ENCODE assay signal across 11 cellular contexts in the genomic region with DNA sequence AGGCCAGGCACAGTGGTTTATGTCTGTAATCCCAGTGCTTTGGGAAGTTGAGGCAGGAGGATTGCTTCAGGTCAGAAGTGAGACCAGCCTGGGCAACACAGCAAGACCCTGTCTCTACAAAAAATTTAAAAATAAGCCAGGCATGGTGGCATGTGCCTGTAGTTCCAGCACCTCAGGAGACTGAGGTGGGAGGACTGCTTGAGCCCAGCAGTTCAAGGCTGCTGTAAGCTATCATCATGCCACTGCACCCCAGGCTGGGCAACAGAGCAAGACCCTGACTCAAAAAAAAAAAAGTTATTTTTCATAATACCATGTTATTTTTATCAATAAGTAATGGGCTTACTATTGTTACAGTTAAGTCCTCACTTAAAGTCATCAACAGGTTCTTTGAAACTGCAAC.
"Had no signal": no experiment of that assay in that cellular context is flagged by ENCODE, and none has a peak within 500 bp of the region (broad histone marks: within the 10 kb centered on the region; RNA-seq: fewer than 3 reads in every experiment).

No MANE protein-coding gene starts in this region.

- H3K4me1 ChIP-seq: HAP-1 had no signal

- H2AFZ ChIP-seq: GM23248, GM23338 had no signal

- H3K27ac Mint-ChIP-seq: GM23338, HFFc6 had no signal

- H3K9me3 ChIP-seq: HAP-1 had no signal

- H3K9ac ChIP-seq: GM23248 had no signal

- H3K4me2 ChIP-seq: GM23338 had no signal

- H3K4me3 Mint-ChIP-seq: GM23338, H9, HFFc6 had no signal

- H3K9me3 Mint-ChIP-seq: GM23338, H9, HFFc6 had no signal

- H3K4me3 ChIP-seq: GM23248, GM23338, HAP-1 had no signal

- H3K27ac ChIP-seq: GM23248 had no signal

- ATAC-seq: GM23338, HCT116 had no signal

- DNase-seq: GM23248, GOT3, H7, H9, HCEC 1CT, HFFc6 had no signal

- FAIRE-seq: H1, H54 had no signal
